ENCODE assay signal across 9 cellular contexts in genomic region chr7:79453558-79454324, GRCh38. TPM values are rescaled to one million over a fixed set of nuclear protein-coding genes. Genes with fewer than 3 reads are reported as not detected.
A peak's percentile ranks its signal among the peaks of the same experiment; 100 is the strongest.
DNase-seq lines count a peak whose midpoint lies in the region; ATAC-seq and TF ChIP-seq lines count a peak whose summit lies in the region.
"Had no signal": no experiment of that assay in that cellular context is flagged by ENCODE, and none has a peak within 500 bp of the region (broad histone marks: within the 10 kb centered on the region; RNA-seq: fewer than 3 reads in every experiment).

MAGI2 (minus strand) TSS chr7:79453667; CDS start chr7:79453320, 347 bp downstream.

- H3K27me3 ChIP-seq in SK-N-SH (ENCODE audit: insufficient read depth) (no peaks in the 10 kb centered on the region), esophagus (ENCODE audit: control insufficient read depth in 1 of 2, insufficient read depth in 2 of 2, low read length in 2 of 2) (no peaks in the 10 kb centered on the region), mesendoderm (ENCODE audit: insufficient read depth, low read length, poor library complexity) (peaks cover 10% of the 10 kb centered on the region)
- H3K27me3 ChIP-seq: BLaER1 had no signal

- peak within 1 kb of the TSS; percentile 98 for H3K4me2 ChIP-seq in SK-N-SH
- H3K4me2 ChIP-seq in mesendoderm (ENCODE audit: low read length), result peak within 1 kb of the TSS; percentile 90
- H3K4me2 ChIP-seq: BLaER1 had no signal

- H3K79me1 ChIP-seq in mesendoderm (ENCODE audit: low read length), result no peaks in the 10 kb centered on the region

- no peak within 1 kb of the TSS for H4K5ac ChIP-seq in mesendoderm (ENCODE audit: low read length)

- no peak for TF ChIP-seq RAD21 in SK-N-SH (IDR thresholded peaks at IDR 0.05; ENCODE audit: low read length)

- H2BK15ac ChIP-seq in mesendoderm (replicated peaks; ENCODE audit: low read depth), result no peak within 1 kb of the TSS

- H3K36me3 ChIP-seq in SK-N-SH (replicated peaks in 1 of 2; ENCODE audit: control insufficient read depth in 1 of 2, insufficient read depth in 2 of 2, low read length in 1 of 2), result peaks cover 23 to 31% of the 10 kb centered on the region in 2 experiments
- no peaks in the 10 kb centered on the region for H3K36me3 ChIP-seq in esophagus (ENCODE audit: control insufficient read depth in 2 of 2, insufficient read depth in 2 of 2, low read length in 1 of 2)
- H3K36me3 ChIP-seq in mesendoderm (ENCODE audit: control insufficient read depth, insufficient read depth, low read length), result no peaks in the 10 kb centered on the region
- H3K36me3 ChIP-seq: BLaER1 had no signal

- CTCF ChIA-PET in SK-N-SH (lab: Yijun Ruan, JAX), result interaction anchor here (0.7 to 2.8 kb wide), 5 partner anchors 9 to 366 kb away, joined by 3 to 15 read pairs (median 3); no protein-coding TSS in a partner anchor

- H4K8ac ChIP-seq in mesendoderm (ENCODE audit: low read depth, low read length), result no peak within 1 kb of the TSS

- peaks cover 0 to 29% of the 10 kb centered on the region in 2 experiments; a peak in 2 of 4 replicates for H3K4me1 ChIP-seq in SK-N-SH (ENCODE audit: control insufficient read depth in 1 of 2, insufficient read depth in 2 of 2, low read depth in 1 of 2, low read length in 1 of 2)
- peaks cover 0 to 6% of the 10 kb centered on the region in 2 donors for H3K4me1 ChIP-seq in esophagus (ENCODE audit: control insufficient read depth in 2 of 2, insufficient read depth in 2 of 2, low read length in 1 of 2)
- no peaks in the 10 kb centered on the region for H3K4me1 ChIP-seq in mesendoderm (ENCODE audit: control insufficient read depth, low read depth, low read length)
- H3K4me1 ChIP-seq: BLaER1 had no signal

- H3K4me3 ChIP-seq in SK-N-SH (ENCODE audit: low read depth in 2 of 2, low read length in 1 of 2) (peak within 1 kb of the TSS; percentile 66 to 82), esophagus (ENCODE audit: low read depth in 1 of 2, low read length in 2 of 2) (peak within 1 kb of the TSS; percentile 34 to 53), mesendoderm (ENCODE audit: low read length) (peak within 1 kb of the TSS; percentile 53)
- H3K4me3 ChIP-seq: BLaER1 had no signal

- H3K23ac ChIP-seq in mesendoderm (ENCODE audit: low read length), result peak within 1 kb of the TSS; percentile 67

- H3K9ac ChIP-seq in SK-N-SH (peak within 1 kb of the TSS; percentile 95), mesendoderm (ENCODE audit: low read length) (peak within 1 kb of the TSS; percentile 62)
- H3K9ac ChIP-seq: BLaER1 had no signal

- no peak within 1 kb of the TSS for H2BK5ac ChIP-seq in mesendoderm (ENCODE audit: low read length)

- DNase-seq in NCI-H510A treated with DMSO at 0.1 percent for 48 hours (lab: John Stamatoyannopoulos, UW) (peak; percentile 1), NCI-H510A (lab: John Stamatoyannopoulos, UW) (no peak), SK-N-SH (peak; percentile 94), mesendoderm (peak; percentile 64), superior temporal gyrus (ENCODE audit: extremely low spot score) (peak; percentile 88), NCI-H2081 (lab: John Stamatoyannopoulos, UW) (no peak)

- H3K4ac ChIP-seq in mesendoderm (ENCODE audit: low read depth, low read length), result no peak within 1 kb of the TSS

- no peak within 1 kb of the TSS for H2AK5ac ChIP-seq in mesendoderm (ENCODE audit: low read length)

- TF ChIP-seq EP300 in SK-N-SH (IDR thresholded peaks at IDR 0.05; ENCODE audit: borderline replicate concordance in 1 of 2, low read depth in 1 of 2, low read length in 1 of 2), result no peak

- no peaks in the 10 kb centered on the region for H4K20me1 ChIP-seq in SK-N-SH (ENCODE audit: insufficient read depth)
- H4K20me1 ChIP-seq: BLaER1 had no signal

- H3K18ac ChIP-seq in mesendoderm (ENCODE audit: low read length), result no peak within 1 kb of the TSS

- H3K56ac ChIP-seq in mesendoderm (ENCODE audit: low read length), result peak within 1 kb of the TSS; percentile 87

- 10% methylated on average over 51 of the region's 67 CpGs for WGBS in SK-N-SH (ENCODE audit: low lambda C conversion rate)
- WGBS in esophagus, 2 donors, result 2% methylated on average over 60 to 67 of the region's 67 CpGs
- WGBS in mesendoderm (ENCODE audit: extremely low coverage, insufficient coverage, low lambda C conversion rate), result no CpG with 5 or more reads among the region's 67 CpGs

- no peaks in the 10 kb centered on the region for H3K9me2 ChIP-seq in SK-N-SH

- H3F3A ChIP-seq in SK-N-SH (replicated peaks; ENCODE audit: insufficient read depth), result peaks cover 13% of the 10 kb centered on the region

- ATAC-seq in GM18502 (IDR thresholded peaks at IDR 0.05; ENCODE audit: poor library complexity, unreplicated experiment), result no peak

- POLR2A ChIA-PET in SK-N-SH (lab: Yijun Ruan, JAX), result interaction anchor here (0.8 to 1.0 kb wide), 2 partner anchors 156 to 157 kb away, joined by 3 read pairs; no protein-coding TSS in a partner anchor

- H2BK120ac ChIP-seq in mesendoderm (ENCODE audit: low read depth, low read length), result no peak within 1 kb of the TSS

- H3K79me2 ChIP-seq in SK-N-SH (ENCODE audit: insufficient read depth) (peaks cover 44% of the 10 kb centered on the region), mesendoderm (ENCODE audit: control insufficient read depth, insufficient read depth, low read length) (no peaks in the 10 kb centered on the region)

- no peaks in the 10 kb centered on the region for H3K9me3 ChIP-seq in SK-N-SH
- H3K9me3 ChIP-seq in esophagus (ENCODE audit: control insufficient read depth in 2 of 2, insufficient read depth in 1 of 2, low read depth in 1 of 2, low read length in 1 of 2), result peaks cover 0 to 2% of the 10 kb centered on the region in 2 donors

- H3K27ac ChIP-seq in SK-N-SH (ENCODE audit: low read depth in 2 of 2, low read length in 1 of 2) (peak within 1 kb of the TSS; percentile 88 to 96), esophagus (ENCODE audit: low read depth in 2 of 2, low read length in 1 of 2) (peak within 1 kb of the TSS; percentile 78 to 92), mesendoderm (ENCODE audit: low read depth, low read length) (no peak within 1 kb of the TSS)
- H3K27ac ChIP-seq: BLaER1 had no signal

- TF ChIP-seq CTCF in SK-N-SH (IDR thresholded peaks at IDR 0.05), result no peak

- peak within 1 kb of the TSS; percentile 78 for H2AFZ ChIP-seq in SK-N-SH (ENCODE audit: low read depth)

TF ChIP-seq in SK-N-SH, 30 proteins besides CTCF, POLR2A, EP300 and RAD21 (continues in another document):
- 0 out of 2 replicates have a peak, but pooled peaks have one; percentile 49 for TF ChIP-seq SIN3A (IDR thresholded peaks at IDR 0.05; ENCODE audit: borderline replicate concordance, low read depth, low read length)
- TF ChIP-seq RXRA (IDR thresholded peaks at IDR 0.05; ENCODE audit: borderline replicate concordance, low read depth), result no peak; the same call in 1 of the 2 replicates
- no peak for TF ChIP-seq ELF1 (IDR thresholded peaks at IDR 0.05)
- no peak for TF ChIP-seq FOSL2 (IDR thresholded peaks at IDR 0.05; ENCODE audit: borderline replicate concordance, low read depth)
- TF ChIP-seq TAF1 (IDR thresholded peaks at IDR 0.05; ENCODE audit: borderline replicate concordance, low read depth, low read length), result peak; percentile 46
- TF ChIP-seq ZBTB33 (IDR thresholded peaks at IDR 0.05; ENCODE audit: borderline replicate concordance, low read depth), result no peak
- TF ChIP-seq GABPA (IDR thresholded peaks at IDR 0.05; ENCODE audit: low read depth), result peak; percentile 83
- TF ChIP-seq POLR2AphosphoS5 (IDR thresholded peaks at IDR 0.05; ENCODE audit: low read depth, low read length), result peak; percentile 80; the same call in 1 of the 2 replicates
- TF ChIP-seq USF2 (IDR thresholded peaks at IDR 0.05; ENCODE audit: borderline replicate concordance, low read depth, low read length), result no peak
- TF ChIP-seq YY1 (IDR thresholded peaks at IDR 0.05; ENCODE audit: low read depth), result peak; percentile 68; the same call in 1 of the 2 replicates
- TF ChIP-seq TEAD4 (IDR thresholded peaks at IDR 0.05; ENCODE audit: borderline replicate concordance, insufficient read depth), result 0 out of 2 replicates have a peak, but pooled peaks have one; percentile 40
- peak; percentile 10; the same call in 1 of the 2 replicates for TF ChIP-seq SMC3 (IDR thresholded peaks at IDR 0.05; ENCODE audit: low read depth, low read length)
- TF ChIP-seq NFIC (IDR thresholded peaks at IDR 0.05; ENCODE audit: borderline replicate concordance), result peak; percentile 37; the same call in 1 of the 2 replicates
- no peak; the same call in 1 of the 2 replicates for TF ChIP-seq FOXM1 (IDR thresholded peaks at IDR 0.05; ENCODE audit: low read depth)
- peak; percentile 84 for TF ChIP-seq MAX (IDR thresholded peaks at IDR 0.05; ENCODE audit: low read depth)
- TF ChIP-seq RFX5 (IDR thresholded peaks at IDR 0.05; ENCODE audit: low read length), result no peak

RNA-seq across cellular contexts. Expression of gene MAGI2, which starts in this region (rescaled TPM):
- polyA plus RNA-seq in SK-N-SH (2012; rRNA removed), result 1.1 and 1.2 TPM in 2 replicates
- 1.5 TPM in 2 replicates for polyA plus RNA-seq in SK-N-SH (2012; cell fraction: cytosol; rRNA removed)
- 1.7 and 3.3 TPM in 2 replicates for polyA plus RNA-seq in SK-N-SH (2012; cell fraction: nucleus; rRNA removed)
- polyA plus RNA-seq in esophagus, result under 1 TPM; 0.67 to 0.79 TPM
- polyA plus RNA-seq in mesendoderm (2013, experiment 1 of 2), result 8.7 TPM
- 8.6 TPM for polyA plus RNA-seq in mesendoderm (2013, experiment 2 of 2)

Comparison
In these comparisons a context has a peak if more than half of its experiments do, and no peak if none do; other contexts are left out.
1. DNase-seq: peak in NCI-H510A treated with DMSO at 0.1 percent for 48 hours (single experiment), SK-N-SH (single experiment), mesendoderm (single experiment) and superior temporal gyrus (single experiment); none in NCI-H510A (single experiment) and NCI-H2081 (0 of 2).
2. Peak in every context shown above with its lines, with median percentiles within 50 percentile points of each other: H3K4me3 ChIP-seq.